In genomic region chr5:80615266-80615914, GRCh38 we compare ENCODE assay signal across 18 cellular contexts. TPM values are rescaled to one million over a fixed set of nuclear protein-coding genes. Genes with fewer than 3 reads are reported as not detected.
DNase-seq lines count a peak whose midpoint lies in the region; ATAC-seq, FAIRE-seq and TF ChIP-seq lines count a peak whose summit lies in the region.
"Had no signal": no experiment of that assay in that cellular context is flagged by ENCODE, and none has a peak within 500 bp of the region (broad histone marks: within the 10 kb centered on the region; RNA-seq: fewer than 3 reads in every experiment).

No MANE protein-coding gene starts in this region.

- no peaks in the 10 kb centered on the region for H4K20me1 ChIP-seq in GM23338 (replicated peaks; ENCODE audit: insufficient read depth)

- no peaks in the 10 kb centered on the region for H3K79me2 ChIP-seq in GM23338 (replicated peaks; ENCODE audit: insufficient read depth)

- no peaks in the 10 kb centered on the region for H3K4me1 Mint-ChIP-seq in GM23338

- in situ Hi-C loops in SK-MEL-5 (cut with HindIII; ENCODE audit: low pct_unique_long_range_greater_than_20kb, low sequenced_read_pairs), result no loop called here

- H3K27me3 ChIP-seq in GM23338 (ENCODE audit: insufficient read depth) (no peaks in the 10 kb centered on the region), suprapubic skin (no peaks in the 10 kb centered on the region)

- H3K4me3 ChIP-seq in GM23338 (no peak overlapping the region), suprapubic skin (peak overlapping the region; percentile 2)
- H3K4me3 ChIP-seq: SK-N-MC had no signal

- no peaks in the 10 kb centered on the region for H3K9me3 ChIP-seq in suprapubic skin

- TF ChIP-seq POLR2A in suprapubic skin (IDR thresholded peaks at IDR 0.05), result no peak
- TF ChIP-seq POLR2A in GM12892 (IDR thresholded peaks at IDR 0.05; ENCODE audit: low read depth, low read length), result no peak

- H3K27ac Mint-ChIP-seq in GM23338, result peak overlapping the region; percentile 20; the same call in 1 of the 2 replicates

- no peaks in the 10 kb centered on the region for H3K9me3 Mint-ChIP-seq in GM23338

- peaks cover 1% of the 10 kb centered on the region for H3K27me3 Mint-ChIP-seq in GM23338 (ENCODE audit: insufficient read depth, low read depth, poor library complexity)

- no peak overlapping the region for H3K4me3 Mint-ChIP-seq in GM23338

- peak overlapping the region; percentile 52; the same call in 1 of the 2 replicates for H2AFZ ChIP-seq in GM23338

- no peaks in the 10 kb centered on the region for H3F3A ChIP-seq in GM23338 (replicated peaks; ENCODE audit: low read depth)

- no peaks in the 10 kb centered on the region for H3K36me3 ChIP-seq in GM23338 (ENCODE audit: insufficient read depth)
- no peaks in the 10 kb centered on the region for H3K36me3 ChIP-seq in suprapubic skin

- no peak overlapping the region for H3K27ac ChIP-seq in GM23338 (ENCODE audit: low read depth)
- no peak overlapping the region for H3K27ac ChIP-seq in suprapubic skin
- H3K27ac ChIP-seq: SK-N-MC had no signal

- H3K9me2 ChIP-seq in GM23338 (ENCODE audit: insufficient read depth), result no peaks in the 10 kb centered on the region; the same call in 1 of the 2 replicates

- no peak for FAIRE-seq in GM12892 (lab: Jason Lieb, UNC)

- ATAC-seq in GM23338, result peak; percentile 45
- ATAC-seq: HCT116 had no signal

- WGBS in suprapubic skin, result 63% methylated on average over 14 of the region's 17 CpGs

- DNase-seq in GM23338 (ENCODE audit: low spot score) (no peak), SK-MEL-5 (ENCODE audit: low read depth, low spot score) (peak; percentile 39), medulla oblongata (ENCODE audit: extremely low spot score) (peak; percentile 33), suprapubic skin (ENCODE audit: low spot score in 2 of 2) (no peak), GM12892 (ENCODE audit: insufficient read length) (no peak), DMS79 treated with DMSO at 0.1 percent for 48 hours (lab: John Stamatoyannopoulos, UW) (no peak), OCI-M2 (lab: John Stamatoyannopoulos, UW; ENCODE audit: unreplicated experiment) (no peak)
- DNase-seq: ACHN, AML-193, Calu3, DMS53, KBM-7, NCI-H1436, NCI-H2029, NCI-H774 had no signal

- no peak overlapping the region for H3K4me2 ChIP-seq in GM23338

- H3K4me1 ChIP-seq in GM23338 (ENCODE audit: insufficient read depth) (no peaks in the 10 kb centered on the region), suprapubic skin (no peaks in the 10 kb centered on the region)

- no peak for TF ChIP-seq CTCF in GM23338 (conservative IDR thresholded peaks at IDR 0.05; ENCODE audit: low read depth in 2 of 2)
- TF ChIP-seq CTCF in suprapubic skin (IDR thresholded peaks at IDR 0.05), result no peak

- no peak for TF ChIP-seq EP300 in suprapubic skin (IDR thresholded peaks at IDR 0.05)

- H3K36me3 Mint-ChIP-seq in GM23338 (ENCODE audit: low read depth), result no peaks in the 10 kb centered on the region

TF ChIP-seq in GM23338, 12 proteins besides CTCF, POLR2A, EP300 and RAD21 (continues in another document):
- TF ChIP-seq REST (IDR thresholded peaks at IDR 0.05; ENCODE audit: unreplicated experiment), result no peak
- TF ChIP-seq CREB1 (CRISPR knock-in tag; IDR thresholded peaks at IDR 0.05; ENCODE audit: low read depth), result no peak
- no peak for TF ChIP-seq POLR2AphosphoS5 (IDR thresholded peaks at IDR 0.05; ENCODE audit: low read depth)
- TF ChIP-seq JUNB (IDR thresholded peaks at IDR 0.05; ENCODE audit: unreplicated experiment), result no peak
- no peak for TF ChIP-seq ZNF331 (CRISPR knock-in tag; IDR thresholded peaks at IDR 0.05; ENCODE audit: low read depth)
- no peak for TF ChIP-seq EZH2 (IDR thresholded peaks at IDR 0.05; ENCODE audit: low read depth, unreplicated experiment)
- TF ChIP-seq STAT1 (IDR thresholded peaks at IDR 0.05; ENCODE audit: unreplicated experiment), result no peak
- no peak for TF ChIP-seq ETS1 (IDR thresholded peaks at IDR 0.05)
- no peak for TF ChIP-seq ZNF114 (CRISPR knock-in tag; IDR thresholded peaks at IDR 0.05)

RNA-seq across cellular contexts. Expression of gene MSH3, which starts 39.1 kb away (rescaled TPM):
- total RNA-seq in GM23338 (2014; rRNA removed; shearing (Covaris generic)), result 16.6 and 17.1 TPM in 2 replicates
- polyA plus RNA-seq in GM23338 (2016; fragmentation: Nextera tagmentation; extraction: Ambion mirVana), result 9.1 and 13.3 TPM in 2 replicates
- 17.4 and 18.7 TPM in 2 replicates for total RNA-seq in SK-MEL-5 (2014; rRNA removed; shearing (Covaris generic))
- 11.9 and 19.7 TPM in 2 replicates for polyA plus RNA-seq in SK-MEL-5 (2015; cell fraction: cytosol; rRNA removed)
- polyA plus RNA-seq in SK-MEL-5 (2015; cell fraction: nucleus; rRNA removed), result 10.6 and 12.0 TPM in 2 replicates
- 10 to 100 TPM; 11.0 to 15.0 (median 12.4) TPM for total RNA-seq in suprapubic skin
- polyA plus RNA-seq in GM12892 (2012; ENCODE audit: missing spikeins), result 9.1 TPM

RNA-seq across cellular contexts. Expression of gene DHFR, which starts 39.4 kb away (rescaled TPM):
- total RNA-seq in GM23338 (2014; rRNA removed; shearing (Covaris generic)), result 82.8 and 95.6 TPM in 2 replicates
- polyA plus RNA-seq in GM23338 (2016; fragmentation: Nextera tagmentation; extraction: Ambion mirVana), result 48.7 and 56.2 TPM in 2 replicates
- total RNA-seq in SK-MEL-5 (2014; rRNA removed; shearing (Covaris generic)), result 40.0 and 42.7 TPM in 2 replicates
- polyA plus RNA-seq in SK-MEL-5 (2015; cell fraction: cytosol; rRNA removed), result 59.0 and 60.8 TPM in 2 replicates
- polyA plus RNA-seq in SK-MEL-5 (2015; cell fraction: nucleus; rRNA removed), result 41.7 and 55.9 TPM in 2 replicates
- total RNA-seq in suprapubic skin, result 1 to 10 TPM; 4.9 to 6.8 (median 5.1) TPM
- polyA plus RNA-seq in GM12892 (2012; ENCODE audit: missing spikeins), result 59.6 TPM

RNA-seq across cellular contexts. Expression of gene ANKRD34B, which starts 45.3 kb away (rescaled TPM):
- 1.5 and 2.9 TPM in 2 replicates for total RNA-seq in GM23338 (2014; rRNA removed; shearing (Covaris generic))
- 1.6 and 1.7 TPM in 2 replicates for polyA plus RNA-seq in GM23338 (2016; fragmentation: Nextera tagmentation; extraction: Ambion mirVana)
- 0.18 and 0.53 TPM in 2 replicates for total RNA-seq in SK-MEL-5 (2014; rRNA removed; shearing (Covaris generic))
- polyA plus RNA-seq in SK-MEL-5 (2015; cell fraction: cytosol; rRNA removed), result 0.61 and 0.71 TPM in 2 replicates
- polyA plus RNA-seq in SK-MEL-5 (2015; cell fraction: nucleus; rRNA removed), result 1.9 and 3.5 TPM in 2 replicates
- total RNA-seq in suprapubic skin, result not detected
- not detected for polyA plus RNA-seq in GM12892 (2012; ENCODE audit: missing spikeins)
- total RNA-seq: NCI-H460 had no signal

Comparison
In these comparisons a context has a peak if more than half of its experiments do, and no peak if none do; other contexts are left out.
1. DNase-seq: peak in SK-MEL-5 (single experiment) and medulla oblongata (single experiment); none in GM23338 (single experiment), suprapubic skin (0 of 2), GM12892 (single experiment), DMS79 treated with DMSO at 0.1 percent for 48 hours (single experiment) and OCI-M2 (single experiment).